8 cellular contexts compared by ENCODE assay signal in genomic region chr3:3178498-3179328, GRCh38. TPM values are rescaled to one million over a fixed set of nuclear protein-coding genes. Genes with fewer than 3 reads are reported as not detected.
DNase-seq lines count a peak whose midpoint lies in the region; ATAC-seq, FAIRE-seq and TF ChIP-seq lines count a peak whose summit lies in the region.

No MANE protein-coding gene starts in this region.

- H3K4me3 ChIP-seq in NB4 (ENCODE audit: low read depth, low read length) (peak overlapping the region; percentile 81), endothelial cell of umbilical vein (replicated peaks in 1 of 3; ENCODE audit: insufficient read depth in 1 of 3, low read depth in 1 of 3, low read length in 3 of 3) (peak overlapping the region; percentile 78 to 99 (median 90)), parathyroid adenoma (ENCODE audit: low read depth, low read length) (peak overlapping the region; percentile 95)

- dilution Hi-C loops in endothelial cell of umbilical vein (cut with MboI; ENCODE audit: extremely low pct_ligation_motif_present, low sequenced_read_pairs): no loop called here

- H3K4me2 ChIP-seq in endothelial cell of umbilical vein (ENCODE audit: insufficient read depth, low read length) (peak overlapping the region; percentile 95), parathyroid adenoma (ENCODE audit: low read length) (peak overlapping the region; percentile 74)

- no peak for ATAC-seq in GM18873 (IDR thresholded peaks at IDR 0.05; ENCODE audit: low FRiP score, unreplicated experiment)
- ATAC-seq in GM18870 (IDR thresholded peaks at IDR 0.05; ENCODE audit: unreplicated experiment): no peak

- H3K36me3 ChIP-seq in endothelial cell of umbilical vein (ENCODE audit: control insufficient read depth in 2 of 2, extremely low read depth in 1 of 2, insufficient read depth in 2 of 2, low read length in 2 of 2): no peaks in the 10 kb centered on the region
- no peaks in the 10 kb centered on the region for H3K36me3 ChIP-seq in parathyroid adenoma (ENCODE audit: control insufficient read depth, insufficient read depth, low read length)

- H4K20me1 ChIP-seq in endothelial cell of umbilical vein (replicated peaks; ENCODE audit: control insufficient read depth, extremely low read depth, insufficient read depth, low read length): no peaks in the 10 kb centered on the region

- no peaks in the 10 kb centered on the region for H3K9me1 ChIP-seq in endothelial cell of umbilical vein (replicated peaks; ENCODE audit: control insufficient read depth, extremely low read depth, insufficient read depth, low read length)

- peaks cover 20% of the 10 kb centered on the region for H3K4me1 ChIP-seq in endothelial cell of umbilical vein (ENCODE audit: control insufficient read depth, extremely low read depth, insufficient read depth, low read length)
- no peaks in the 10 kb centered on the region for H3K4me1 ChIP-seq in parathyroid adenoma

- DNase-seq in NCI-H748 (lab: John Stamatoyannopoulos, UW; ENCODE audit: unreplicated experiment): peak; percentile 29
- no peak for DNase-seq in NCI-H748 treated with DMSO at 0.1 percent for 48 hours (lab: John Stamatoyannopoulos, UW)
- DNase-seq in NB4 (ENCODE audit: low read depth): peak; percentile 6
- no peak for DNase-seq in endothelial cell of umbilical vein (ENCODE audit: low read depth, low spot score)
- no peak for DNase-seq in SW 1271 (lab: John Stamatoyannopoulos, UW)

- intact Hi-C loops in endothelial cell of umbilical vein (cut with micrococcal nuclease): loop anchor here (1.0 to 10.0 kb wide), 2 partner anchors 52 to 1316 kb away; partner anchors contain the start of genes ITPR1 and TRNT1

- H3K9ac ChIP-seq in endothelial cell of umbilical vein (replicated peaks; ENCODE audit: extremely low read depth, insufficient read depth, low read length) (peak overlapping the region; percentile 93), parathyroid adenoma (peak overlapping the region; percentile 63)

- H3K27me3 ChIP-seq in endothelial cell of umbilical vein (ENCODE audit: control insufficient read depth in 2 of 2, insufficient read depth in 2 of 2, low read length in 2 of 2): no peaks in the 10 kb centered on the region
- no peaks in the 10 kb centered on the region for H3K27me3 ChIP-seq in parathyroid adenoma (ENCODE audit: control insufficient read depth, insufficient read depth, low read length)

- POLR2A ChIA-PET in endothelial cell of umbilical vein (lab: Charles Lee): no interaction called here

- TF ChIP-seq CTCF in NB4 (IDR thresholded peaks at IDR 0.05; ENCODE audit: low read depth, low read length): no peak
- no peak for TF ChIP-seq CTCF in endothelial cell of umbilical vein (IDR thresholded peaks at IDR 0.05; ENCODE audit: extremely low read depth in 1 of 2, insufficient read depth in 1 of 2, low read depth in 1 of 2, low read length in 2 of 2)
- no peak for TF ChIP-seq CTCF in parathyroid adenoma (IDR thresholded peaks at IDR 0.05)

- H3K79me2 ChIP-seq in endothelial cell of umbilical vein (ENCODE audit: control insufficient read depth, insufficient read depth, low read length): peaks cover 30% of the 10 kb centered on the region
- peaks cover 27% of the 10 kb centered on the region for H3K79me2 ChIP-seq in parathyroid adenoma

- H2AFZ ChIP-seq in endothelial cell of umbilical vein (ENCODE audit: low read depth, low read length) (peak overlapping the region; percentile 83), parathyroid adenoma (peak overlapping the region; percentile 93)

- peak overlapping the region; percentile 68 for H3K27ac ChIP-seq in endothelial cell of umbilical vein (ENCODE audit: insufficient read depth, low read depth, low read length)
- peak overlapping the region; percentile 71 for H3K27ac ChIP-seq in parathyroid adenoma

- H3K9me3 ChIP-seq in endothelial cell of umbilical vein (replicated peaks; ENCODE audit: control insufficient read depth, insufficient read depth, low read length) (no peaks in the 10 kb centered on the region), parathyroid adenoma (ENCODE audit: control insufficient read depth, low read length) (no peaks in the 10 kb centered on the region)

- peak; percentile 12 for FAIRE-seq in endothelial cell of umbilical vein (lab: Jason Lieb, UNC)

- CTCF ChIA-PET in endothelial cell of umbilical vein (lab: Charles Lee): interaction anchor here (0.6 to 1.4 kb wide), 3 partner anchors 15 to 797 kb away, joined by 3 to 6 read pairs (median 5); no protein-coding TSS in a partner anchor

- TSS peak; percentile 53 for BruUV-seq in endothelial cell of umbilical vein (replicated peaks; lab: Mats Ljungman, UMichigan)

- no peak for TF ChIP-seq POLR2A in NB4 (IDR thresholded peaks at IDR 0.05; ENCODE audit: extremely low read depth, insufficient read length)
- no peak for TF ChIP-seq POLR2A in endothelial cell of umbilical vein (IDR thresholded peaks at IDR 0.05; ENCODE audit: low read depth, low read length)

TF ChIP-seq in endothelial cell of umbilical vein, 7 proteins besides CTCF, POLR2A, EP300 and RAD21:
- TF ChIP-seq EZH2 (IDR thresholded peaks at IDR 0.05; ENCODE audit: borderline replicate concordance, low read depth, low read length, severe bottlenecking) (no peak), MAX (IDR thresholded peaks at IDR 0.05; ENCODE audit: insufficient read depth, insufficient read length) (no peak), GATA2 (IDR thresholded peaks at IDR 0.05; ENCODE audit: insufficient read depth, insufficient read length, low read depth, low read length) (no peak), JUN (IDR thresholded peaks at IDR 0.05; ENCODE audit: borderline replicate concordance, insufficient read depth, insufficient read length, low read depth) (no peak), POLR2AphosphoS5 (IDR thresholded peaks at IDR 0.05; ENCODE audit: insufficient read depth, low read depth, low read length) (no peak), FOS (IDR thresholded peaks at IDR 0.05; ENCODE audit: borderline replicate concordance, insufficient read depth, low read length) (no peak), MYC (IDR thresholded peaks at IDR 0.05; ENCODE audit: low read depth, low read length) (no peak)

RNA-seq across cellular contexts. Expression of gene CRBN, which starts 0.8 kb away (rescaled TPM):
- total RNA-seq in endothelial cell of umbilical vein: 34.8 and 36.1 TPM in 2 replicates
- 14.5 and 25.2 TPM in 2 replicates for polyA plus RNA-seq in endothelial cell of umbilical vein
- 24.4 and 41.3 TPM in 2 replicates for polyA plus RNA-seq in endothelial cell of umbilical vein (2011; cell fraction: cytosol; rRNA removed)
- 55.2 and 77.9 TPM in 2 replicates for polyA plus RNA-seq in endothelial cell of umbilical vein (2011; cell fraction: nucleus; rRNA removed)
- polyA plus RNA-seq in endothelial cell of umbilical vein (2012): 27.5 and 31.5 TPM in 2 replicates
- 40.2 and 42.7 TPM in 2 replicates for polyA minus RNA-seq in endothelial cell of umbilical vein
- 26.0 TPM for polyA minus RNA-seq in endothelial cell of umbilical vein (2011; cell fraction: cytosol; rRNA and poly(A)+ RNA removed)
- polyA minus RNA-seq in endothelial cell of umbilical vein (2011; cell fraction: nucleus; rRNA and poly(A)+ RNA removed): 70.0 and 79.1 TPM in 2 replicates

RNA-seq across cellular contexts. Expression of gene TRNT1, which starts 52.0 kb away (rescaled TPM):
- 21.3 and 21.9 TPM in 2 replicates for total RNA-seq in endothelial cell of umbilical vein
- polyA plus RNA-seq in endothelial cell of umbilical vein: 4.5 and 4.6 TPM in 2 replicates
- 5.0 and 5.7 TPM in 2 replicates for polyA plus RNA-seq in endothelial cell of umbilical vein (2011; cell fraction: cytosol; rRNA removed)
- 18.3 and 21.9 TPM in 2 replicates for polyA plus RNA-seq in endothelial cell of umbilical vein (2011; cell fraction: nucleus; rRNA removed)
- polyA plus RNA-seq in endothelial cell of umbilical vein (2012): 16.2 and 20.6 TPM in 2 replicates
- polyA minus RNA-seq in endothelial cell of umbilical vein: 6.8 and 12.3 TPM in 2 replicates
- polyA minus RNA-seq in endothelial cell of umbilical vein (2011; cell fraction: cytosol; rRNA and poly(A)+ RNA removed): 12.1 TPM
- 27.8 and 29.8 TPM in 2 replicates for polyA minus RNA-seq in endothelial cell of umbilical vein (2011; cell fraction: nucleus; rRNA and poly(A)+ RNA removed)

Comparison
In these comparisons a context has a peak if more than half of its experiments do, and no peak if none do; other contexts are left out.
1. DNase-seq: peak in NCI-H748 (single experiment) and NB4 (single experiment); none in NCI-H748 treated with DMSO at 0.1 percent for 48 hours (single experiment), endothelial cell of umbilical vein (single experiment) and SW 1271 (0 of 2).
2. Peak in every context shown above with its lines, with median percentiles within 50 percentile points of each other: H3K4me3 ChIP-seq.